In genomic region chr1:193392686-193393085, GRCh38 we compare ENCODE assay signal across 17 cellular contexts.
DNase-seq lines count a peak whose midpoint lies in the region; ATAC-seq and TF ChIP-seq lines count a peak whose summit lies in the region.
"Had no signal": no experiment of that assay in that cellular context is flagged by ENCODE, and none has a peak within 500 bp of the region (broad histone marks: within the 10 kb centered on the region; RNA-seq: fewer than 3 reads in every experiment).

No MANE protein-coding gene starts in this region.

- H4K8ac ChIP-seq in mesendoderm (ENCODE audit: low read depth, low read length) = no peak overlapping the region

- H3K56ac ChIP-seq in mesendoderm (ENCODE audit: low read length) = no peak overlapping the region

- no peak for TF ChIP-seq POLR2A in body of pancreas (IDR thresholded peaks at IDR 0.05)

- no peak overlapping the region for H3K4me3 ChIP-seq in WERI-Rb-1 (ENCODE audit: low read depth, low read length)
- H3K4me3 ChIP-seq in mesendoderm (ENCODE audit: low read length) = no peak overlapping the region
- H3K4me3 ChIP-seq in body of pancreas = no peak overlapping the region
- H3K4me3 ChIP-seq: BLaER1 treated with 17β-estradiol and CSF1 and Interleukin-3, amounts not matched to agents 10 nM and 100 nM; SK-N-MC had no signal

- CTCF ChIA-PET in HEK293T (lab: Yijun Ruan, JAX) = no interaction called here

- no peak overlapping the region for H3K27ac ChIP-seq in WERI-Rb-1
- H3K27ac ChIP-seq in mesendoderm (ENCODE audit: low read depth, low read length) = no peak overlapping the region
- no peak overlapping the region for H3K27ac ChIP-seq in body of pancreas
- H3K27ac ChIP-seq: BLaER1 treated with 17β-estradiol and CSF1 and Interleukin-3, amounts not matched to agents 10 nM and 100 nM; SK-N-MC had no signal

- H2BK5ac ChIP-seq in mesendoderm (ENCODE audit: low read length) = no peak overlapping the region

- TF ChIP-seq CTCF in WERI-Rb-1 (IDR thresholded peaks at IDR 0.05; ENCODE audit: low read depth, low read length) = peak; percentile 47
- no peak for TF ChIP-seq CTCF in body of pancreas (IDR thresholded peaks at IDR 0.05)

- H3K36me3 ChIP-seq in WERI-Rb-1 (no peaks in the 10 kb centered on the region), mesendoderm (ENCODE audit: control insufficient read depth, insufficient read depth, low read length) (no peaks in the 10 kb centered on the region), body of pancreas (replicated peaks in 1 of 2; ENCODE audit: insufficient read depth in 1 of 2, low read depth in 2 of 2) (no peaks in the 10 kb centered on the region)
- H3K36me3 ChIP-seq: BLaER1 treated with 17β-estradiol and CSF1 and Interleukin-3, amounts not matched to agents 10 nM and 100 nM had no signal

- no peaks in the 10 kb centered on the region for H3K79me1 ChIP-seq in mesendoderm (ENCODE audit: low read length)

- no peaks in the 10 kb centered on the region for H3K9me3 ChIP-seq in WERI-Rb-1 (ENCODE audit: severe bottlenecking)
- H3K9me3 ChIP-seq in body of pancreas = no peaks in the 10 kb centered on the region
- H3K9me3 ChIP-seq: BLaER1 treated with 17β-estradiol and CSF1 and Interleukin-3, amounts not matched to agents 10 nM and 100 nM had no signal

- H3K9ac ChIP-seq in mesendoderm (ENCODE audit: low read length) = no peak overlapping the region
- H3K9ac ChIP-seq: BLaER1 treated with 17β-estradiol and CSF1 and Interleukin-3, amounts not matched to agents 10 nM and 100 nM had no signal

- no peak overlapping the region for H2AK5ac ChIP-seq in mesendoderm (ENCODE audit: low read length)

- H3K4ac ChIP-seq in mesendoderm (ENCODE audit: low read depth, low read length) = no peak overlapping the region

- H3K79me2 ChIP-seq in mesendoderm (ENCODE audit: control insufficient read depth, insufficient read depth, low read length) = no peaks in the 10 kb centered on the region

- no peak overlapping the region for H3K4me2 ChIP-seq in mesendoderm (ENCODE audit: low read length)
- H3K4me2 ChIP-seq: BLaER1 treated with 17β-estradiol and CSF1 and Interleukin-3, amounts not matched to agents 10 nM and 100 nM had no signal

- H3K18ac ChIP-seq in mesendoderm (ENCODE audit: low read length) = no peak overlapping the region

- H2BK15ac ChIP-seq in mesendoderm (replicated peaks; ENCODE audit: low read depth) = no peak overlapping the region

- ATAC-seq in body of pancreas (no peak), GM21528 (IDR thresholded peaks at IDR 0.05; ENCODE audit: low FRiP score, unreplicated experiment) (no peak)
- ATAC-seq: PC-3, T-cell had no signal

- H3K4me1 ChIP-seq in mesendoderm (ENCODE audit: control insufficient read depth, low read depth, low read length) (no peaks in the 10 kb centered on the region), body of pancreas (no peaks in the 10 kb centered on the region)
- H3K4me1 ChIP-seq: BLaER1 treated with 17β-estradiol and CSF1 and Interleukin-3, amounts not matched to agents 10 nM and 100 nM had no signal

- no peak overlapping the region for H4K5ac ChIP-seq in mesendoderm (ENCODE audit: low read length)

- in situ Hi-C loops in ACHN (cut with HindIII; ENCODE audit: low pct_ligation_motif_present, low pct_unique_long_range_greater_than_20kb, low sequenced_read_pairs) = no loop called here

- intact Hi-C loops in body of pancreas (cut with DNase I) = no loop called here

- no CpG with 5 or more reads among the region's 1 CpG for WGBS in mesendoderm (ENCODE audit: extremely low coverage, insufficient coverage, low lambda C conversion rate)
- 79 to 81% methylated on average over 1 of the region's 1 CpG for WGBS in body of pancreas, 2 donors

- DNase-seq in DMS53 treated with DMSO at 0.1 percent for 48 hours (lab: John Stamatoyannopoulos, UW; ENCODE audit: unreplicated experiment) (peak; percentile 7), HEK293T (ENCODE audit: extremely low spot score) (no peak), WERI-Rb-1 (peak; percentile 30), mesendoderm (peak; percentile 38), body of pancreas (no peak), ACHN (no peak)
- DNase-seq: DMS 273 treated with DMSO at 0.1 percent for 48 hours, EL, KBM-7, NCI-H1092 treated with DMSO at 0.1 percent for 48 hours, NCI-H1694, NCI-H446 treated with DMSO at 0.1 percent for 48 hours, PC-3, T-cell had no signal

- no peak overlapping the region for H2BK120ac ChIP-seq in mesendoderm (ENCODE audit: low read depth, low read length)

- POLR2A ChIA-PET in HEK293T (lab: Yijun Ruan, JAX) = no interaction called here

- no peak overlapping the region for H3K23ac ChIP-seq in mesendoderm (ENCODE audit: low read length)

- H3K27me3 ChIP-seq in WERI-Rb-1 (ENCODE audit: insufficient read depth, low read depth, severe bottlenecking) (no peaks in the 10 kb centered on the region), mesendoderm (ENCODE audit: insufficient read depth, low read length, poor library complexity) (no peaks in the 10 kb centered on the region), body of pancreas (no peaks in the 10 kb centered on the region)
- H3K27me3 ChIP-seq: BLaER1 treated with 17β-estradiol and CSF1 and Interleukin-3, amounts not matched to agents 10 nM and 100 nM had no signal

TF ChIP-seq in HEK293T, 16 proteins besides CTCF, POLR2A, EP300 and RAD21:
- peak; percentile 51 for TF ChIP-seq PKNOX1 (IDR thresholded peaks at IDR 0.05)
- TF ChIP-seq NFRKB (IDR thresholded peaks at IDR 0.05) = no peak

Comparison
In these comparisons a context has a peak if more than half of its experiments do, and no peak if none do; other contexts are left out.
1. DNase-seq: peak in DMS53 treated with DMSO at 0.1 percent for 48 hours (single experiment), WERI-Rb-1 (single experiment) and mesendoderm (single experiment); none in HEK293T (single experiment), body of pancreas (0 of 4) and ACHN (single experiment).